In genomic region chr14:53608369-53608768, GRCh38 we compare ENCODE assay signal across 15 cellular contexts.
DNase-seq lines count a peak whose midpoint lies in the region; ATAC-seq, FAIRE-seq and TF ChIP-seq lines count a peak whose summit lies in the region.
"Had no signal": no experiment of that assay in that cellular context is flagged by ENCODE, and none has a peak within 500 bp of the region (broad histone marks: within the 10 kb centered on the region; RNA-seq: fewer than 3 reads in every experiment).

No MANE protein-coding gene starts in this region.

- TF ChIP-seq CTCF in GM12865 (IDR thresholded peaks at IDR 0.05; ENCODE audit: insufficient read depth, low read depth, low read length, missing control alignments) (no peak), keratinocyte (optimal IDR thresholded peaks at IDR 0.05 in 1 of 3, IDR thresholded peaks at IDR 0.05 in 1 of 3, conservative IDR thresholded peaks at IDR 0.05 in 1 of 3; ENCODE audit: extremely low read depth in 1 of 3, insufficient read depth in 2 of 3, low read length in 3 of 3) (no peak)

- no CpG with 5 or more reads among the region's 5 CpGs for WGBS in mesendoderm (ENCODE audit: extremely low coverage, insufficient coverage, low lambda C conversion rate)

- peak; percentile 63 for ATAC-seq in HG02571 (IDR thresholded peaks at IDR 0.05; ENCODE audit: unreplicated experiment)

- H3K9me1 ChIP-seq in keratinocyte (ENCODE audit: control insufficient read depth, extremely low read depth, insufficient read depth, low read length): no peaks in the 10 kb centered on the region

- H2AK5ac ChIP-seq in mesendoderm (ENCODE audit: low read length): no peak overlapping the region

- H3K4me2 ChIP-seq in keratinocyte (ENCODE audit: control insufficient read depth, extremely low read depth, insufficient read depth, low read depth, low read length) (peak overlapping the region; percentile 9), mesendoderm (ENCODE audit: low read length) (no peak overlapping the region)
- H3K4me2 ChIP-seq: KMS-11 had no signal

- no peaks in the 10 kb centered on the region for H3K79me1 ChIP-seq in mesendoderm (ENCODE audit: low read length)

- H3K4me3 ChIP-seq in GM12865 (ENCODE audit: low read depth, low read length): no peak overlapping the region
- no peak overlapping the region for H3K4me3 ChIP-seq in keratinocyte (ENCODE audit: control insufficient read depth in 2 of 3, extremely low read depth in 1 of 3, insufficient read depth in 2 of 3, low read depth in 1 of 3, low read length in 3 of 3)
- no peak overlapping the region for H3K4me3 ChIP-seq in mesendoderm (ENCODE audit: low read length)
- H3K4me3 ChIP-seq: suprapubic skin had no signal

- DNase-seq in GM12865 (ENCODE audit: low read depth) (peak; percentile 67), M059J (ENCODE audit: low read depth) (peak; percentile 30), keratinocyte (ENCODE audit: low read depth, low spot score) (peak; percentile 65), RCC 7860 (ENCODE audit: low spot score) (no peak), NCI-H1417 (lab: John Stamatoyannopoulos, UW) (no peak), medulla oblongata (ENCODE audit: extremely low spot score) (no peak), mesendoderm (no peak)
- DNase-seq: C1 segment of cervical spinal cord; effector CD8-positive, alpha-beta T cell; H7; NCI-H446; stimulated activated CD4-positive, alpha-beta T cell treated with anti-CD3 and anti-CD28 coated beads, Interleukin-1b, Interleukin-23, amount 100 ng/mL, for 48 hours had no signal

- H3K4ac ChIP-seq in mesendoderm (ENCODE audit: low read depth, low read length): no peak overlapping the region

- no peak overlapping the region for H2BK15ac ChIP-seq in mesendoderm (replicated peaks; ENCODE audit: low read depth)

- H2AFZ ChIP-seq in keratinocyte (ENCODE audit: control insufficient read depth, low read length): no peak overlapping the region

- H3K4me1 ChIP-seq in keratinocyte (ENCODE audit: control insufficient read depth, extremely low read depth, insufficient read depth, low read length) (peaks cover 5% of the 10 kb centered on the region), mesendoderm (ENCODE audit: control insufficient read depth, low read depth, low read length) (no peaks in the 10 kb centered on the region)

- FAIRE-seq in keratinocyte (lab: Jason Lieb, UNC) (peak; percentile 79), RCC 7860 (lab: Jason Lieb, UNC) (no peak)

- H3K9ac ChIP-seq in keratinocyte (ENCODE audit: control insufficient read depth, extremely low read depth, insufficient read depth, low read length) (no peak overlapping the region), mesendoderm (ENCODE audit: low read length) (no peak overlapping the region)
- H3K9ac ChIP-seq: KMS-11 had no signal

- H4K8ac ChIP-seq in mesendoderm (ENCODE audit: low read depth, low read length): no peak overlapping the region

- no peak overlapping the region for H2BK5ac ChIP-seq in mesendoderm (ENCODE audit: low read length)

- H4K20me1 ChIP-seq in keratinocyte (ENCODE audit: control insufficient read depth, extremely low read depth, insufficient read depth, low read length): no peaks in the 10 kb centered on the region

- H3K79me2 ChIP-seq in keratinocyte (ENCODE audit: control insufficient read depth, insufficient read depth, low read length) (no peaks in the 10 kb centered on the region), mesendoderm (ENCODE audit: control insufficient read depth, insufficient read depth, low read length) (no peaks in the 10 kb centered on the region)

- H3K27me3 ChIP-seq in keratinocyte (ENCODE audit: control insufficient read depth, extremely low read depth, insufficient read depth, low read length): no peaks in the 10 kb centered on the region
- H3K27me3 ChIP-seq in mesendoderm (ENCODE audit: insufficient read depth, low read length, poor library complexity): no peaks in the 10 kb centered on the region
- H3K27me3 ChIP-seq: suprapubic skin had no signal

- H2BK120ac ChIP-seq in mesendoderm (ENCODE audit: low read depth, low read length): no peak overlapping the region

- H3K18ac ChIP-seq in mesendoderm (ENCODE audit: low read length): no peak overlapping the region

- H3K56ac ChIP-seq in mesendoderm (ENCODE audit: low read length): no peak overlapping the region

- H3K23ac ChIP-seq in mesendoderm (ENCODE audit: low read length): no peak overlapping the region

- H3K36me3 ChIP-seq in keratinocyte (ENCODE audit: control insufficient read depth in 2 of 2, extremely low read depth in 1 of 2, insufficient read depth in 2 of 2, low read length in 2 of 2) (no peaks in the 10 kb centered on the region), mesendoderm (ENCODE audit: control insufficient read depth, insufficient read depth, low read length) (no peaks in the 10 kb centered on the region)
- H3K36me3 ChIP-seq: suprapubic skin had no signal

- H3K9me3 ChIP-seq in keratinocyte (ENCODE audit: control insufficient read depth, low read depth, low read length): no peaks in the 10 kb centered on the region
- H3K9me3 ChIP-seq: suprapubic skin had no signal

- dilution Hi-C loops in keratinocyte (cut with MboI; ENCODE audit: extremely low pct_ligation_motif_present, low sequenced_read_pairs): no loop called here

- H4K5ac ChIP-seq in mesendoderm (ENCODE audit: low read length): no peak overlapping the region

- H3K27ac ChIP-seq in keratinocyte (ENCODE audit: control insufficient read depth, insufficient read depth, low read length): no peak overlapping the region
- H3K27ac ChIP-seq in mesendoderm (ENCODE audit: low read depth, low read length): no peak overlapping the region
- H3K27ac ChIP-seq: KMS-11, suprapubic skin had no signal

Comparison
In these comparisons a context has a peak if more than half of its experiments do, and no peak if none do; other contexts are left out.
1. DNase-seq: peak in GM12865 (single experiment), M059J (single experiment) and keratinocyte (single experiment); none in RCC 7860 (single experiment), NCI-H1417 (0 of 3), medulla oblongata (single experiment) and mesendoderm (single experiment).